In the genomic region with DNA sequence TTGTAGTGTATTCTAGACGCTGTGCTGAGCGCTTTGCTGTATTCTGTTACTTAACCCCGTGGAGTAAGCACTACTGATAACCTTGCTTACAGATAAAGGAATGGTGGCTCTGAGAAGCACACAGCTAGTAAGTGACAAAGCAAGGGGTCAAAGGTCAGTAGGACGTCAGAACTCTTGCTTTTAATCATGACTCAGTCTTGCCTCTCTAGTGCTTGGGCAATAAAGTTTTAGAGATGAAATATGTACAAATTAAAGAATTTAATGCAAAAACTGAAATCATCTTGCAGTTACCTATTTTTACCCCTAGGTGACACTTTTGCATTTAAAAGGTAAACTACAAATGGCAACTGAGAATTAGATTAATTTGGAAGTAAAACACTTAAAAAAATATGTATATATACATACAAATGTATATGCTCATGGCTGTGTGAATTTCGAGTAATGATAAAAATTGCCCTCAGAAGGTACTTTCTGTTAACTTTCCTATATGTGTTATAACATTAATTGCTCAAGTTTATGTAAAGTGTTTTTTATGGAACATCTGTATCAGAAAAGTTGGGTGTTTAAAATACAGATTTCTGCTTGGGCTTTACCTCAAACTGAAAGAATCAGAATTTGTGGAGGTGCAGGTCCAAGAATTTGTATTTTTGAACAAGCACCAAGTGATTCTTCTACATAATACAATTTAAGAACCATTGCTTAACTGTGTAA, we compare ENCODE assay signal across 8 cellular contexts.
DNase-seq lines count a peak whose midpoint lies in the region; ATAC-seq and TF ChIP-seq lines count a peak whose summit lies in the region.

No MANE protein-coding gene starts in this region.

- TF ChIP-seq CTCF in SK-N-SH (IDR thresholded peaks at IDR 0.05), result peak; percentile 68

- H3K4me1 ChIP-seq in GM23248 (ENCODE audit: insufficient read depth), result 0 out of 2 replicates have a peak, but pooled peaks cover 3% of the 10 kb centered on the region
- no peaks in the 10 kb centered on the region for H3K4me1 ChIP-seq in SK-N-SH (ENCODE audit: control insufficient read depth in 1 of 2, insufficient read depth in 2 of 2, low read depth in 1 of 2, low read length in 1 of 2)

- H3K4me2 ChIP-seq in GM23248 (ENCODE audit: unreplicated experiment) (no peak overlapping the region), SK-N-SH (no peak overlapping the region)

- ATAC-seq in HG03378 (IDR thresholded peaks at IDR 0.05; ENCODE audit: unreplicated experiment), result no peak

- DNase-seq in A172 (ENCODE audit: low spot score) (peak; percentile 50), GM23248 (peak; percentile 76), SK-N-SH (no peak), hepatic stellate cell (ENCODE audit: low spot score) (peak; percentile 43), DMS79 (lab: John Stamatoyannopoulos, UW) (no peak), inferior parietal cortex (ENCODE audit: extremely low spot score) (no peak), mucosa of gallbladder (ENCODE audit: low spot score) (no peak)

- H3F3A ChIP-seq in GM23248 (ENCODE audit: insufficient read depth) (no peaks in the 10 kb centered on the region), SK-N-SH (replicated peaks; ENCODE audit: insufficient read depth) (no peaks in the 10 kb centered on the region)

- in situ Hi-C loops in GM23248 (cut with MboI), result loop anchor here (25.0 kb wide), 3 partner anchors 337 to 1287 kb away; no protein-coding TSS in a partner anchor

- H4K20me1 ChIP-seq in GM23248 (ENCODE audit: insufficient read depth) (no peaks in the 10 kb centered on the region), SK-N-SH (ENCODE audit: insufficient read depth) (no peaks in the 10 kb centered on the region)

- H3K4me3 ChIP-seq in GM23248, result no peak overlapping the region
- no peak overlapping the region for H3K4me3 ChIP-seq in SK-N-SH (ENCODE audit: low read depth in 2 of 2, low read length in 1 of 2)

- H3K9me2 ChIP-seq in GM23248 (ENCODE audit: insufficient read depth) (no peaks in the 10 kb centered on the region), SK-N-SH (no peaks in the 10 kb centered on the region)

- H3K79me2 ChIP-seq in GM23248 (ENCODE audit: insufficient read depth), result no peaks in the 10 kb centered on the region
- no peaks in the 10 kb centered on the region for H3K79me2 ChIP-seq in SK-N-SH (ENCODE audit: insufficient read depth)

- POLR2A ChIA-PET in SK-N-SH (lab: Yijun Ruan, JAX), result no interaction called here

- CTCF ChIA-PET in SK-N-SH (lab: Yijun Ruan, JAX), result interaction anchor here (0.9 to 1.2 kb wide), 3 partner anchors 11 to 69 kb away, joined by 3 to 4 read pairs (median 4); no protein-coding TSS in a partner anchor

- H3K36me3 ChIP-seq in GM23248 (ENCODE audit: low read depth) (no peaks in the 10 kb centered on the region), SK-N-SH (replicated peaks in 1 of 2; ENCODE audit: control insufficient read depth in 1 of 2, insufficient read depth in 2 of 2, low read length in 1 of 2) (no peaks in the 10 kb centered on the region)

- TF ChIP-seq EP300 in SK-N-SH (IDR thresholded peaks at IDR 0.05; ENCODE audit: borderline replicate concordance in 1 of 2, low read depth in 1 of 2, low read length in 1 of 2), result no peak

- no peak overlapping the region for H3K9ac ChIP-seq in GM23248
- no peak overlapping the region for H3K9ac ChIP-seq in SK-N-SH

- TF ChIP-seq RAD21 in SK-N-SH (IDR thresholded peaks at IDR 0.05; ENCODE audit: low read length), result peak; percentile 40

- H3K27me3 ChIP-seq in GM23248 (replicated peaks; ENCODE audit: insufficient read depth) (no peaks in the 10 kb centered on the region; the same call in 1 of the 2 replicates), SK-N-SH (ENCODE audit: insufficient read depth) (peaks cover 5% of the 10 kb centered on the region)

- H3K27ac ChIP-seq in GM23248 (no peak overlapping the region), SK-N-SH (ENCODE audit: low read depth in 2 of 2, low read length in 1 of 2) (no peak overlapping the region)

- WGBS in GM23248 (ENCODE audit: low coverage in 1 of 2, low lambda C conversion rate in 2 of 2, missing lambda C conversion rate in 2 of 2), 2 experiments, result 24 to 27% methylated on average over 5 of the region's 5 CpGs
- WGBS in SK-N-SH (ENCODE audit: low lambda C conversion rate), result 4% methylated on average over 5 of the region's 5 CpGs

- H3K9me3 ChIP-seq in GM23248 (ENCODE audit: low read depth), result no peaks in the 10 kb centered on the region
- no peaks in the 10 kb centered on the region for H3K9me3 ChIP-seq in SK-N-SH

- H2AFZ ChIP-seq in GM23248 (no peak overlapping the region), SK-N-SH (ENCODE audit: low read depth) (no peak overlapping the region)

TF ChIP-seq in SK-N-SH, 30 proteins besides CTCF, POLR2A, EP300 and RAD21:
- TF ChIP-seq NFIC (IDR thresholded peaks at IDR 0.05; ENCODE audit: borderline replicate concordance), result no peak
- no peak for TF ChIP-seq FOSL2 (IDR thresholded peaks at IDR 0.05; ENCODE audit: borderline replicate concordance, low read depth)
- no peak for TF ChIP-seq TEAD4 (IDR thresholded peaks at IDR 0.05; ENCODE audit: borderline replicate concordance, insufficient read depth)
- TF ChIP-seq CHD2 (IDR thresholded peaks at IDR 0.05; ENCODE audit: low read length, partially characterized antibody), result no peak

Comparison
In these comparisons a context has a peak if more than half of its experiments do, and no peak if none do; other contexts are left out.
1. DNase-seq: peak in A172 (single experiment), GM23248 (single experiment) and hepatic stellate cell (single experiment); none in SK-N-SH (single experiment), DMS79 (single experiment), inferior parietal cortex (single experiment) and mucosa of gallbladder (single experiment).